Comparison of ENCODE assay signal across 8 cellular contexts in the genomic region with DNA sequence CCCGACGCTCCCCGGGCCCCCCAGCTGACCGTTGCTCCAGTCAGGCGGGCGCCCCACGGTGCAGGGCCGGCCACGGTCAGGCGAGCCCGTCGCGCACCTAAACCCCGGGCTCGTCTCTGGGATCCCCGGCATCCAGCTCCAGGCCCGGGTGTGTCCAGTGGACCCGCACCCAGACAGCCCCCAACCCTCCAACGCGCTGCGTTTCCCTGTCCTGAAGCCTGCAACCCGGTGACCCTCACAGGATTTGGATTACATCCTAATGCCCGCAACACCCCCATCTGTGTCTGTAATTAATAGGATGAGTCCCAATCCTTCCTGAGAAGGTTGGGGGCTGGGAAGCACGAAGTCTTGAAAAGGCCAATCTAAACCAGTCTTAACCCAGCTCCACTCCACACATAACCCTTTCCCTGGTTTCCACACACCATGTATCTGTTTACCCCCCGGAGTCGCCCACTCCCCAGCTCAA. TPM values are rescaled to one million over a fixed set of nuclear protein-coding genes. Genes with fewer than 3 reads are reported as not detected.
A peak's percentile ranks its signal among the peaks of the same experiment; 100 is the strongest.
DNase-seq lines count a peak whose midpoint lies in the region; ATAC-seq and TF ChIP-seq lines count a peak whose summit lies in the region.

No MANE protein-coding gene starts in this region.

- ATAC-seq in activated CD8-positive, alpha-beta T cell treated with anti-CD3 and anti-CD28 coated beads, Interleukin-2, amount 10 ng/mL, durations not matched to agents 7 days and 5 days: no peak

- H3K4me1 ChIP-seq in iPS-20b (ENCODE audit: insufficient read depth, low read length): peaks cover 14% of the 10 kb centered on the region; the same call in 1 of the 2 replicates
- peaks cover 6 to 19% (median 17%) of the 10 kb centered on the region in 4 donors for H3K4me1 ChIP-seq in stomach

- H3K4me3 ChIP-seq in iPS-20b (ENCODE audit: low read length) (peak overlapping the region; percentile 78; the same call in 1 of the 2 replicates), stomach (peak overlapping the region; percentile 61 to 67 (median 63))

- TF ChIP-seq POLR2A in stomach (IDR thresholded peaks at IDR 0.05): no peak

- H3K4me1 Mint-ChIP-seq in T-helper 1 cell treated with Interleukin-12 subunit alpha and Interleukin-12 subunit beta and Interleukin-4 antibody, amounts not matched to agents 30 μg/mL and 1 μg/mL, for 36 hours (ENCODE audit: low read depth): peaks cover 15% of the 10 kb centered on the region
- H3K4me1 Mint-ChIP-seq in activated CD8-positive, alpha-beta T cell treated with anti-CD3 and anti-CD28 coated beads, Interleukin-2, amount 10 ng/mL, durations not matched to agents 7 days and 5 days (ENCODE audit: low read depth): peaks cover 27% of the 10 kb centered on the region

- H3K27ac ChIP-seq in iPS-20b (ENCODE audit: low read length) (no peak overlapping the region), stomach (peak overlapping the region; percentile 53 to 88 (median 80))

- H3K27me3 Mint-ChIP-seq in T-helper 1 cell treated with Interleukin-12 subunit alpha and Interleukin-12 subunit beta and Interleukin-4 antibody, amounts not matched to agents 30 μg/mL and 1 μg/mL, for 36 hours (ENCODE audit: low read depth): peaks cover 9% of the 10 kb centered on the region
- H3K27me3 Mint-ChIP-seq in activated CD8-positive, alpha-beta T cell treated with anti-CD3 and anti-CD28 coated beads, Interleukin-2, amount 10 ng/mL, durations not matched to agents 7 days and 5 days (ENCODE audit: low read depth): no peaks in the 10 kb centered on the region

- H3K9me3 ChIP-seq in iPS-20b (ENCODE audit: insufficient read depth, low read depth, low read length) (no peaks in the 10 kb centered on the region), stomach (no peaks in the 10 kb centered on the region)

- H3K4me3 Mint-ChIP-seq in T-helper 1 cell treated with Interleukin-12 subunit alpha and Interleukin-12 subunit beta and Interleukin-4 antibody, amounts not matched to agents 30 μg/mL and 1 μg/mL, for 36 hours: peak overlapping the region; percentile 78
- peak overlapping the region; percentile 70 for H3K4me3 Mint-ChIP-seq in activated CD8-positive, alpha-beta T cell treated with anti-CD3 and anti-CD28 coated beads, Interleukin-2, amount 10 ng/mL, durations not matched to agents 7 days and 5 days

- POLR2A ChIA-PET in activated CD8-positive, alpha-beta T cell treated with anti-CD3 and anti-CD28 coated beads, Interleukin-2, amount 10 ng/mL, durations not matched to agents 7 days and 5 days (lab: Charles Lee): interaction anchor here (0.5 to 4.9 kb wide), 12 partner anchors 9 to 230 kb away, joined by 3 to 41 read pairs (median 4); a partner anchor contains a TSS

- CTCF ChIA-PET in activated CD8-positive, alpha-beta T cell treated with anti-CD3 and anti-CD28 coated beads, Interleukin-2, amount 10 ng/mL, durations not matched to agents 7 days and 5 days (lab: Charles Lee): interaction anchor here (1.0 to 5.8 kb wide), 6 partner anchors 11 to 79 kb away, joined by 3 to 117 read pairs (median 28); a partner anchor contains a TSS

- TF ChIP-seq EP300 in stomach (IDR thresholded peaks at IDR 0.05): no peak

- peak overlapping the region; percentile 64 for H3K27ac Mint-ChIP-seq in T-helper 1 cell treated with Interleukin-12 subunit alpha and Interleukin-12 subunit beta and Interleukin-4 antibody, amounts not matched to agents 30 μg/mL and 1 μg/mL, for 36 hours
- peak overlapping the region; percentile 81 for H3K27ac Mint-ChIP-seq in activated CD8-positive, alpha-beta T cell treated with anti-CD3 and anti-CD28 coated beads, Interleukin-2, amount 10 ng/mL, durations not matched to agents 7 days and 5 days

- WGBS in stomach, 5 donors: 21 to 45% (median 24%) methylated on average over 12 to 26 of the region's 26 CpGs

- no peak for TF ChIP-seq CTCF in stomach (IDR thresholded peaks at IDR 0.05)

- H3K36me3 ChIP-seq in iPS-20b (ENCODE audit: insufficient read depth, low read depth, low read length): no peaks in the 10 kb centered on the region
- H3K36me3 ChIP-seq in stomach: no peaks in the 10 kb centered on the region

- no peak for DNase-seq in T-helper 1 cell
- no peak for DNase-seq in activated CD8-positive, alpha-beta T cell treated with anti-CD3 and anti-CD28 coated beads, Interleukin-2, amount 10 ng/mL, durations not matched to agents 7 days and 5 days
- DNase-seq in stomach: no peak
- no peak for DNase-seq in NCI-H526 (lab: John Stamatoyannopoulos, UW)
- DNase-seq in DMS153 (lab: John Stamatoyannopoulos, UW): no peak
- DNase-seq in activated CD4-positive, CD25-positive, alpha-beta regulatory T cell treated with anti-CD3 and anti-CD28 coated beads, Interleukin-2, amount 50 U/mL, for 72 hours: no peak

- intact Hi-C loops in stomach (cut with DNase I; ENCODE audit: low total_unique reads): no loop called here

- peaks cover 44% of the 10 kb centered on the region for H3K27me3 ChIP-seq in iPS-20b (ENCODE audit: insufficient read depth, low read length)
- peaks cover 0 to 17% (median 0%) of the 10 kb centered on the region in 3 donors for H3K27me3 ChIP-seq in stomach

- H3K36me3 Mint-ChIP-seq in T-helper 1 cell treated with Interleukin-12 subunit alpha and Interleukin-12 subunit beta and Interleukin-4 antibody, amounts not matched to agents 30 μg/mL and 1 μg/mL, for 36 hours (ENCODE audit: low read depth): peaks cover 3% of the 10 kb centered on the region
- H3K36me3 Mint-ChIP-seq in activated CD8-positive, alpha-beta T cell treated with anti-CD3 and anti-CD28 coated beads, Interleukin-2, amount 10 ng/mL, durations not matched to agents 7 days and 5 days (ENCODE audit: low read depth): no peaks in the 10 kb centered on the region

- H3K9me3 Mint-ChIP-seq in T-helper 1 cell treated with Interleukin-12 subunit alpha and Interleukin-12 subunit beta and Interleukin-4 antibody, amounts not matched to agents 30 μg/mL and 1 μg/mL, for 36 hours: no peaks in the 10 kb centered on the region
- H3K9me3 Mint-ChIP-seq in activated CD8-positive, alpha-beta T cell treated with anti-CD3 and anti-CD28 coated beads, Interleukin-2, amount 10 ng/mL, durations not matched to agents 7 days and 5 days (ENCODE audit: insufficient read depth): no peaks in the 10 kb centered on the region

- peak overlapping the region; percentile 63; the same call in 1 of the 2 replicates for H3K9ac ChIP-seq in iPS-20b (ENCODE audit: low read depth, low read length)

RNA-seq across cellular contexts. Expression of a gene that starts 10.4 kb away (rescaled TPM):
- total RNA-seq in activated CD8-positive, alpha-beta T cell treated with anti-CD3 and anti-CD28 coated beads, Interleukin-2, amount 10 ng/mL, durations not matched to agents 7 days and 5 days: under 1 TPM in 1 of 2 experiments, not detected in 1; 0.10 TPM
- not detected for total RNA-seq in stomach
- under 1 TPM in 2 of 3 donors, not detected in 1; 0.12 to 0.25 TPM for polyA plus RNA-seq in stomach

RNA-seq across cellular contexts. Expression of a gene that starts 12.3 kb away (rescaled TPM):
- total RNA-seq in activated CD8-positive, alpha-beta T cell treated with anti-CD3 and anti-CD28 coated beads, Interleukin-2, amount 10 ng/mL, durations not matched to agents 7 days and 5 days: 10 to 100 TPM; 49.6 to 54.9 TPM
- 100 to 1,000 TPM in 1 of 5 donors, 10 to 100 TPM in 1, 1 to 10 TPM in 3; 2.3 to 168 (median 8.4) TPM for total RNA-seq in stomach
- polyA plus RNA-seq in stomach: 10 to 100 TPM; 12.3 to 24.0 (median 17.0) TPM

RNA-seq across cellular contexts. Expression of a gene that starts 30.0 kb away (rescaled TPM):
- total RNA-seq in activated CD8-positive, alpha-beta T cell treated with anti-CD3 and anti-CD28 coated beads, Interleukin-2, amount 10 ng/mL, durations not matched to agents 7 days and 5 days: under 1 TPM; 0.86 to 0.95 TPM
- 1 to 10 TPM in 2 of 5 donors, under 1 TPM in 2, not detected in 1; 0.14 to 2.0 (median 0.76) TPM for total RNA-seq in stomach
- polyA plus RNA-seq in stomach: under 1 TPM in 2 of 3 donors, not detected in 1; 0.25 to 0.75 TPM

RNA-seq across cellular contexts. Expression of a gene that starts 32.8 kb away (rescaled TPM):
- total RNA-seq in activated CD8-positive, alpha-beta T cell treated with anti-CD3 and anti-CD28 coated beads, Interleukin-2, amount 10 ng/mL, durations not matched to agents 7 days and 5 days: 100 to 1,000 TPM; 101 to 107 TPM
- total RNA-seq in stomach: 100 to 1,000 TPM in 2 of 5 donors, 10 to 100 TPM in 3; 50.4 to 396 (median 84.5) TPM
- polyA plus RNA-seq in stomach: 10 to 100 TPM; 27.7 to 68.3 (median 38.9) TPM

RNA-seq across cellular contexts. Expression of a gene that starts 33.0 kb away (rescaled TPM):
- 1 to 10 TPM; 2.8 to 3.4 TPM for total RNA-seq in activated CD8-positive, alpha-beta T cell treated with anti-CD3 and anti-CD28 coated beads, Interleukin-2, amount 10 ng/mL, durations not matched to agents 7 days and 5 days
- total RNA-seq in stomach: 10 to 100 TPM in 2 of 5 donors, 1 to 10 TPM in 1, under 1 TPM in 1, not detected in 1; 0.92 to 69.2 (median 13.0) TPM
- 1 to 10 TPM; 1.2 to 1.3 (median 1.2) TPM for polyA plus RNA-seq in stomach
